In genomic region chr10:86247588-86247987, GRCh38 we compare ENCODE assay signal across 21 cellular contexts.
A peak's percentile ranks its signal among the peaks of the same experiment; 100 is the strongest.
DNase-seq lines count a peak whose midpoint lies in the region; ATAC-seq and TF ChIP-seq lines count a peak whose summit lies in the region.
"Had no signal": no experiment of that assay in that cellular context is flagged by ENCODE, and none has a peak within 500 bp of the region (broad histone marks: within the 10 kb centered on the region; RNA-seq: fewer than 3 reads in every experiment).

No MANE protein-coding gene starts in this region.

- H3K4me1 ChIP-seq in RWPE2 (ENCODE audit: insufficient read depth, poor library complexity, severe bottlenecking) = no peaks in the 10 kb centered on the region
- H3K4me1 ChIP-seq: BLaER1 treated with 17β-estradiol and CSF1 and Interleukin-3, amounts not matched to agents 10 nM and 100 nM had no signal

- DNase-seq in RWPE2 (ENCODE audit: low spot score) (peak; percentile 16), endothelial cell (ENCODE audit: low spot score) (no peak), posterior vena cava (ENCODE audit: low spot score) (peak; percentile 68)
- no peak for DNase-seq in effector CD4-positive, alpha-beta T cell
- DNase-seq: AML-193; BE2C; CD4-positive, alpha-beta T cell; CD8-positive, alpha-beta memory T cell; DMS 273 treated with DMSO at 0.1 percent for 48 hours; DMS79; EL; GDM1; GM23248; H7; HCEC 1CT had no signal

- ATAC-seq in RWPE2 (ENCODE audit: low read depth) (no peak), HG03460 (IDR thresholded peaks at IDR 0.05; ENCODE audit: unreplicated experiment) (no peak), HG02870 (IDR thresholded peaks at IDR 0.05; ENCODE audit: unreplicated experiment) (no peak)
- ATAC-seq: GM12878 had no signal

- no peak overlapping the region for H3K27ac ChIP-seq in RWPE2 (ENCODE audit: poor library complexity, severe bottlenecking)
- H3K27ac ChIP-seq: 22Rv1; BLaER1 treated with 17β-estradiol and CSF1 and Interleukin-3, amounts not matched to agents 10 nM and 100 nM; GM23248 had no signal

- peaks cover 9% of the 10 kb centered on the region for H3K27me3 Mint-ChIP-seq in endothelial cell (ENCODE audit: unreplicated experiment)
- H3K27me3 Mint-ChIP-seq: CD4-positive, alpha-beta T cell had no signal

- H3K4me1 Mint-ChIP-seq in endothelial cell (ENCODE audit: unreplicated experiment) = no peaks in the 10 kb centered on the region
- H3K4me1 Mint-ChIP-seq: CD14-positive monocyte; CD8-positive, alpha-beta memory T cell had no signal

- TF ChIP-seq CTCF in RWPE2 (IDR thresholded peaks at IDR 0.05; ENCODE audit: poor library complexity, severe bottlenecking) (no peak), endothelial cell (IDR thresholded peaks at IDR 0.05; ENCODE audit: unreplicated experiment) (no peak)

- no peak overlapping the region for H3K4me3 ChIP-seq in RWPE2 (ENCODE audit: severe bottlenecking)
- H3K4me3 ChIP-seq: BLaER1 treated with 17β-estradiol and CSF1 and Interleukin-3, amounts not matched to agents 10 nM and 100 nM; GM12878; GM23248 had no signal

- no peaks in the 10 kb centered on the region for H3K27me3 ChIP-seq in RWPE2 (ENCODE audit: insufficient read depth, poor library complexity, severe bottlenecking)
- H3K27me3 ChIP-seq: BE2C; BLaER1 treated with 17β-estradiol and CSF1 and Interleukin-3, amounts not matched to agents 10 nM and 100 nM had no signal

- peak overlapping the region; percentile 35 for H3K4me3 Mint-ChIP-seq in endothelial cell (ENCODE audit: unreplicated experiment)
- H3K4me3 Mint-ChIP-seq: CD14-positive monocyte; CD4-positive, alpha-beta T cell; CD8-positive, alpha-beta memory T cell had no signal

- H3K36me3 Mint-ChIP-seq in endothelial cell (ENCODE audit: low read depth, unreplicated experiment) = peaks cover 5% of the 10 kb centered on the region
- H3K36me3 Mint-ChIP-seq: CD14-positive monocyte; CD8-positive, alpha-beta memory T cell had no signal

- H3K36me3 ChIP-seq in RWPE2 (ENCODE audit: low read depth) = no peaks in the 10 kb centered on the region
- H3K36me3 ChIP-seq: BE2C; BLaER1 treated with 17β-estradiol and CSF1 and Interleukin-3, amounts not matched to agents 10 nM and 100 nM had no signal

- H3K9me3 Mint-ChIP-seq in endothelial cell (ENCODE audit: unreplicated experiment) = no peaks in the 10 kb centered on the region

- H3K9me3 ChIP-seq in RWPE2 (ENCODE audit: severe bottlenecking) = no peaks in the 10 kb centered on the region
- H3K9me3 ChIP-seq: BE2C had no signal

- intact Hi-C loops in posterior vena cava (cut with DNase I) = no loop called here

- peak overlapping the region; percentile 16 for H3K27ac Mint-ChIP-seq in endothelial cell (ENCODE audit: unreplicated experiment)
- H3K27ac Mint-ChIP-seq: CD4-positive, alpha-beta T cell; CD8-positive, alpha-beta memory T cell had no signal

Comparison
In these comparisons a context has a peak if more than half of its experiments do, and no peak if none do; other contexts are left out.
1. DNase-seq: peak in RWPE2 (single experiment) and posterior vena cava (single experiment); none in endothelial cell (single experiment) and effector CD4-positive, alpha-beta T cell (single experiment).